22 cellular contexts compared by ENCODE assay signal in genomic region chr4:173256825-173257224, GRCh38.
"Had no signal": no experiment of that assay in that cellular context is flagged by ENCODE, and none has a peak within 500 bp of the region (broad histone marks: within the 10 kb centered on the region; RNA-seq: fewer than 3 reads in every experiment).

No MANE protein-coding gene starts in this region.

- ATAC-seq: effector memory CD8-positive, alpha-beta T cell; heart right ventricle; left lobe of liver; mucosa of descending colon; naive thymus-derived CD8-positive, alpha-beta T cell; sciatic nerve; stimulated activated memory B cell treated with anti-CD40 and anti-IgM and Interleukin-4, amounts not matched to agents 10 μg/mL and 1 μg/mL and 100 μg/mL, for 72 hours; stimulated activated naive CD8-positive, alpha-beta T cell treated with anti-CD3 and anti-CD28 coated beads, Interleukin-15, amount 100 ng/mL, for 72 hours had no signal

- DNase-seq: effector memory CD8-positive, alpha-beta T cell; gastrocnemius medialis; heart right ventricle; islet precursor cell; mammary epithelial cell; mucosa of descending colon; naive thymus-derived CD8-positive, alpha-beta T cell; posterior cingulate gyrus; spleen; stimulated activated CD4-positive, alpha-beta T cell treated with anti-CD3 and anti-CD28 coated beads, Interleukin-15, amount 100 ng/mL, for 24 hours; stimulated activated CD4-positive, alpha-beta T cell treated with anti-CD3 and anti-CD28 coated beads, Interleukin-1b, Interleukin-23, amount 100 ng/mL, for 48 hours; stimulated activated CD4-positive, alpha-beta T cell treated with anti-CD3 and anti-CD28 coated beads, Interleukin-4, amount 100 ng/mL, for 24 hours; stimulated activated naive CD8-positive, alpha-beta T cell treated with anti-CD3 and anti-CD28 coated beads, Interleukin-15, amount 100 ng/mL, for 72 hours; testis; transverse colon had no signal

- H3K27me3 Mint-ChIP-seq: dendritic cell treated with granulocyte-macrophage colony-stimulating factor and Interleukin-4, amounts not matched to agents 40 ng/mL and 50 ng/mL, for 4 days; effector memory CD8-positive, alpha-beta T cell; naive thymus-derived CD8-positive, alpha-beta T cell; stimulated activated memory B cell treated with anti-CD40 and anti-IgM and Interleukin-4, amounts not matched to agents 10 μg/mL and 1 μg/mL and 100 μg/mL, for 72 hours; stimulated activated naive CD8-positive, alpha-beta T cell treated with anti-CD3 and anti-CD28 coated beads, Interleukin-15, amount 100 ng/mL, for 72 hours had no signal

- H3K4me3 Mint-ChIP-seq: dendritic cell treated with granulocyte-macrophage colony-stimulating factor and Interleukin-4, amounts not matched to agents 40 ng/mL and 50 ng/mL, for 4 days; effector memory CD8-positive, alpha-beta T cell; naive thymus-derived CD8-positive, alpha-beta T cell; neural crest cell; stimulated activated memory B cell treated with anti-CD40 and anti-IgM and Interleukin-4, amounts not matched to agents 10 μg/mL and 1 μg/mL and 100 μg/mL, for 72 hours; stimulated activated naive CD8-positive, alpha-beta T cell treated with anti-CD3 and anti-CD28 coated beads, Interleukin-15, amount 100 ng/mL, for 72 hours had no signal

- H3K36me3 ChIP-seq: esophagus muscularis mucosa, gastrocnemius medialis, heart right ventricle, spleen, transverse colon had no signal

- H3K27ac ChIP-seq: epithelial cell of prostate, esophagus muscularis mucosa, gastrocnemius medialis, heart right ventricle, spleen, testis, transverse colon had no signal

- H3K27ac Mint-ChIP-seq: dendritic cell treated with granulocyte-macrophage colony-stimulating factor and Interleukin-4, amounts not matched to agents 40 ng/mL and 50 ng/mL, for 4 days; stimulated activated memory B cell treated with anti-CD40 and anti-IgM and Interleukin-4, amounts not matched to agents 10 μg/mL and 1 μg/mL and 100 μg/mL, for 72 hours had no signal

- H3K9me3 Mint-ChIP-seq: dendritic cell treated with granulocyte-macrophage colony-stimulating factor and Interleukin-4, amounts not matched to agents 40 ng/mL and 50 ng/mL, for 4 days; effector memory CD8-positive, alpha-beta T cell; naive thymus-derived CD8-positive, alpha-beta T cell; neural crest cell; stimulated activated memory B cell treated with anti-CD40 and anti-IgM and Interleukin-4, amounts not matched to agents 10 μg/mL and 1 μg/mL and 100 μg/mL, for 72 hours; stimulated activated naive CD8-positive, alpha-beta T cell treated with anti-CD3 and anti-CD28 coated beads, Interleukin-15, amount 100 ng/mL, for 72 hours had no signal

- H3K27me3 ChIP-seq: esophagus muscularis mucosa, heart right ventricle, spleen, testis, transverse colon had no signal

- H3K4me3 ChIP-seq: esophagus muscularis mucosa, gastrocnemius medialis, heart right ventricle, mucosa of descending colon, spleen, testis, transverse colon had no signal

- H3K4me1 ChIP-seq: testis had no signal

- H3K9me3 ChIP-seq: esophagus muscularis mucosa, gastrocnemius medialis, heart right ventricle, mucosa of descending colon, spleen, testis, transverse colon had no signal
